Comparison of ENCODE assay signal across 11 cellular contexts in the genomic region with DNA sequence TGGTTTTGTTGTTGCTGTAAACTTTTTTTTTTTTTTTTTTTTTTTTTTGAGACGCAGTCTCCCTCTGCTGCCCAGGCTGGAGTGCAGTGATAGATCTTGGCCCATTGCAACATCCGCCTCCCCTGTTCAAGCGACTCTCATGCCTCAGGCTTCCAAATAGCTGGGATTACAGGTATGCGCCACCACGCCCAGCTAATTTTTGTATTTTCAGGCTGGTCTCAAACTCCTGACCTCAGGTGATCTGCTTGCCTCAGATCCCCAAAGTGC.
DNase-seq lines count a peak whose midpoint lies in the region; ATAC-seq, FAIRE-seq and TF ChIP-seq lines count a peak whose summit lies in the region.
"Had no signal": no experiment of that assay in that cellular context is flagged by ENCODE, and none has a peak within 500 bp of the region (broad histone marks: within the 10 kb centered on the region; RNA-seq: fewer than 3 reads in every experiment).

No MANE protein-coding gene starts in this region.

- no peaks in the 10 kb centered on the region for H3K9me3 ChIP-seq in pancreas

- intact Hi-C loops in pancreas (cut with DNase I): loop anchor here in 1 of 3 donors (5.0 kb wide), 1 partner anchor 207 kb away; no protein-coding TSS in a partner anchor
- intact Hi-C loops in natural killer cell (cut with micrococcal nuclease): loop anchor here (5.0 kb wide), 1 partner anchor 207 kb away; no protein-coding TSS in a partner anchor

- H3K36me3 Mint-ChIP-seq in endothelial cell (ENCODE audit: low read depth, unreplicated experiment) (peaks cover 6% of the 10 kb centered on the region), natural killer cell (no peaks in the 10 kb centered on the region)

- H3K36me3 ChIP-seq in pancreas: no peaks in the 10 kb centered on the region

- peaks cover 0 to 10% (median 0%) of the 10 kb centered on the region in 3 donors for H3K4me1 ChIP-seq in pancreas

- H3K4me3 ChIP-seq in fibroblast of pulmonary artery (replicated peaks; ENCODE audit: low read depth, low read length): no peak overlapping the region
- H3K4me3 ChIP-seq in pancreas: no peak overlapping the region

- H3K27me3 Mint-ChIP-seq in endothelial cell (ENCODE audit: unreplicated experiment): peaks cover 8% of the 10 kb centered on the region
- H3K27me3 Mint-ChIP-seq in natural killer cell (ENCODE audit: low read depth in 2 of 2): peaks cover 0 to 7% of the 10 kb centered on the region in 2 donors

- CTCF ChIA-PET in RWPE1 (lab: Yijun Ruan, JAX): interaction anchor here (0.6 to 0.9 kb wide), 4 partner anchors 11 to 256 kb away, joined by 3 to 4 read pairs (median 4); no protein-coding TSS in a partner anchor

- H3K9me3 Mint-ChIP-seq in endothelial cell (ENCODE audit: unreplicated experiment) (no peaks in the 10 kb centered on the region), natural killer cell (no peaks in the 10 kb centered on the region)
- H3K9me3 Mint-ChIP-seq: dendritic cell treated with granulocyte-macrophage colony-stimulating factor and Interleukin-4, amounts not matched to agents 40 ng/mL and 50 ng/mL, for 4 days had no signal

- DNase-seq in Daoy (ENCODE audit: low read depth) (peak; percentile 47), RWPE1 (ENCODE audit: low spot score) (no peak), fibroblast of pulmonary artery (ENCODE audit: low read depth) (peak; percentile 73), pancreas (peak in 4 of 6 donors; percentile 37 to 43 (median 41)), NCI-H1092 (lab: John Stamatoyannopoulos, UW) (no peak), endothelial cell (ENCODE audit: low spot score) (no peak), natural killer cell (no peak), activated T-cell treated with anti-CD3 and anti-CD28 coated beads for 4 hours (no peak)
- DNase-seq: NCI-H1694 treated with DMSO at 0.1 percent for 48 hours had no signal

- ATAC-seq in pancreas: peak; percentile 67 to 87 (median 86)
- ATAC-seq in natural killer cell: no peak

- H3K4me1 Mint-ChIP-seq in endothelial cell (ENCODE audit: unreplicated experiment): peaks cover 24% of the 10 kb centered on the region
- peaks cover 0 to 7% of the 10 kb centered on the region in 2 donors for H3K4me1 Mint-ChIP-seq in natural killer cell

- no peak; the same call in 1 of the 2 replicates for TF ChIP-seq CTCF in RWPE1 (conservative IDR thresholded peaks at IDR 0.05; ENCODE audit: low read depth)
- peak; percentile 42 for TF ChIP-seq CTCF in fibroblast of pulmonary artery (IDR thresholded peaks at IDR 0.05; ENCODE audit: low read length, missing control alignments)
- peak in 1 of 4 donors; percentile 9 for TF ChIP-seq CTCF in pancreas (IDR thresholded peaks at IDR 0.05)
- no peak for TF ChIP-seq CTCF in endothelial cell (IDR thresholded peaks at IDR 0.05; ENCODE audit: unreplicated experiment)
- no peak for TF ChIP-seq CTCF in natural killer cell (IDR thresholded peaks at IDR 0.05)

- POLR2A ChIA-PET in RWPE1 (lab: Yijun Ruan, JAX; ENCODE audit: low non-redundant PET): interaction anchor here (0.7 kb wide), 1 partner anchor 144 kb away, joined by 5 read pairs; no protein-coding TSS in a partner anchor

- H3K27ac Mint-ChIP-seq in endothelial cell (ENCODE audit: unreplicated experiment): no peak overlapping the region
- H3K27ac Mint-ChIP-seq in natural killer cell: no peak overlapping the region
- H3K27ac Mint-ChIP-seq: dendritic cell treated with granulocyte-macrophage colony-stimulating factor and Interleukin-4, amounts not matched to agents 40 ng/mL and 50 ng/mL, for 4 days had no signal

- no peaks in the 10 kb centered on the region for H3K27me3 ChIP-seq in pancreas

- 61 to 62% methylated on average over 4 to 5 of the region's 5 CpGs for WGBS in pancreas, 2 donors

- H3K27ac ChIP-seq in RWPE1 (peak overlapping the region; percentile 61), pancreas (peak overlapping the region in 2 of 4 donors; percentile 27 to 33)

- H3K4me3 Mint-ChIP-seq in endothelial cell (ENCODE audit: unreplicated experiment) (no peak overlapping the region), natural killer cell (no peak overlapping the region)
- H3K4me3 Mint-ChIP-seq: dendritic cell treated with granulocyte-macrophage colony-stimulating factor and Interleukin-4, amounts not matched to agents 40 ng/mL and 50 ng/mL, for 4 days had no signal

- FAIRE-seq in pancreas (lab: Jason Lieb, UNC): no peak
- FAIRE-seq: urothelium cell line had no signal

Comparison
In these comparisons a context has a peak if more than half of its experiments do, and no peak if none do; other contexts are left out.
1. DNase-seq: peak in Daoy (single experiment), fibroblast of pulmonary artery (single experiment) and pancreas (4 of 6); none in RWPE1 (single experiment), NCI-H1092 (single experiment), endothelial cell (single experiment), natural killer cell (single experiment) and activated T-cell treated with anti-CD3 and anti-CD28 coated beads for 4 hours (single experiment).
2. ATAC-seq: peak in pancreas (4 of 4); none in natural killer cell (0 of 3).